Comparison of ENCODE assay signal across 2 cellular contexts in the genomic region with DNA sequence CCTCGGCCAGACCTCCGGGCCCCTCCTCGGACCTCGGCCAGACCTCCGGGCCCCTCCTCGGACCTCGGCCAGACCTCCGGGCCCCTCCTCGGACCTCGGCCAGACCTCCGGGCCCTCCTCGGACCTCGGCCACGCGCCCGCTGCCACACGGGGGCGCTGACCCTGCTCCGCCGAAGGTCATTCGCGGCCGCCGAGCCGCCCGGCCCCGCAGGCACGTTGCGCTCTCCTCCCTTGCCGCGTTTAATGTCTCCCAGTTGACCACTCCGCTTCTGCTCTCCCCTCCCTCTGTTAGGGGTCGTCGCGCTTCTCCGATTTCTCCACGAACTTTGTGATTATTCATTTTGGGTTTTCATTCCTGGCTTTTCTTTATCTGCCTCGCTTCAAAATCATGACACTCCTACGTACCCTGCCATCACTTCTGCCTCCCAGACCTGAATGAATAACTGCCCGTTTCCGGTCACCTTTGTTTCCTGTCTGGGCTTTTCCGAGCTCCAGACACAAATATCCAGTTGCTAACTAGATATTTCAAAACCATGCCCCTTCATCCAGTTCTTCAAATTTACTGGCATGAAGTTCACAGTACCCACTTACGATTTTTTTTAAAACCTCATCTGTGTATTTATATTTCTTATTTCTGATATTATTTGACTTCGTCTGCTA.
TF ChIP-seq lines count a peak whose summit lies in the region.

No MANE protein-coding gene starts in this region.

TF ChIP-seq in GM23338, 12 proteins besides CTCF, POLR2A, EP300 and RAD21 (continued from another document):
- TF ChIP-seq, protein P1, sequence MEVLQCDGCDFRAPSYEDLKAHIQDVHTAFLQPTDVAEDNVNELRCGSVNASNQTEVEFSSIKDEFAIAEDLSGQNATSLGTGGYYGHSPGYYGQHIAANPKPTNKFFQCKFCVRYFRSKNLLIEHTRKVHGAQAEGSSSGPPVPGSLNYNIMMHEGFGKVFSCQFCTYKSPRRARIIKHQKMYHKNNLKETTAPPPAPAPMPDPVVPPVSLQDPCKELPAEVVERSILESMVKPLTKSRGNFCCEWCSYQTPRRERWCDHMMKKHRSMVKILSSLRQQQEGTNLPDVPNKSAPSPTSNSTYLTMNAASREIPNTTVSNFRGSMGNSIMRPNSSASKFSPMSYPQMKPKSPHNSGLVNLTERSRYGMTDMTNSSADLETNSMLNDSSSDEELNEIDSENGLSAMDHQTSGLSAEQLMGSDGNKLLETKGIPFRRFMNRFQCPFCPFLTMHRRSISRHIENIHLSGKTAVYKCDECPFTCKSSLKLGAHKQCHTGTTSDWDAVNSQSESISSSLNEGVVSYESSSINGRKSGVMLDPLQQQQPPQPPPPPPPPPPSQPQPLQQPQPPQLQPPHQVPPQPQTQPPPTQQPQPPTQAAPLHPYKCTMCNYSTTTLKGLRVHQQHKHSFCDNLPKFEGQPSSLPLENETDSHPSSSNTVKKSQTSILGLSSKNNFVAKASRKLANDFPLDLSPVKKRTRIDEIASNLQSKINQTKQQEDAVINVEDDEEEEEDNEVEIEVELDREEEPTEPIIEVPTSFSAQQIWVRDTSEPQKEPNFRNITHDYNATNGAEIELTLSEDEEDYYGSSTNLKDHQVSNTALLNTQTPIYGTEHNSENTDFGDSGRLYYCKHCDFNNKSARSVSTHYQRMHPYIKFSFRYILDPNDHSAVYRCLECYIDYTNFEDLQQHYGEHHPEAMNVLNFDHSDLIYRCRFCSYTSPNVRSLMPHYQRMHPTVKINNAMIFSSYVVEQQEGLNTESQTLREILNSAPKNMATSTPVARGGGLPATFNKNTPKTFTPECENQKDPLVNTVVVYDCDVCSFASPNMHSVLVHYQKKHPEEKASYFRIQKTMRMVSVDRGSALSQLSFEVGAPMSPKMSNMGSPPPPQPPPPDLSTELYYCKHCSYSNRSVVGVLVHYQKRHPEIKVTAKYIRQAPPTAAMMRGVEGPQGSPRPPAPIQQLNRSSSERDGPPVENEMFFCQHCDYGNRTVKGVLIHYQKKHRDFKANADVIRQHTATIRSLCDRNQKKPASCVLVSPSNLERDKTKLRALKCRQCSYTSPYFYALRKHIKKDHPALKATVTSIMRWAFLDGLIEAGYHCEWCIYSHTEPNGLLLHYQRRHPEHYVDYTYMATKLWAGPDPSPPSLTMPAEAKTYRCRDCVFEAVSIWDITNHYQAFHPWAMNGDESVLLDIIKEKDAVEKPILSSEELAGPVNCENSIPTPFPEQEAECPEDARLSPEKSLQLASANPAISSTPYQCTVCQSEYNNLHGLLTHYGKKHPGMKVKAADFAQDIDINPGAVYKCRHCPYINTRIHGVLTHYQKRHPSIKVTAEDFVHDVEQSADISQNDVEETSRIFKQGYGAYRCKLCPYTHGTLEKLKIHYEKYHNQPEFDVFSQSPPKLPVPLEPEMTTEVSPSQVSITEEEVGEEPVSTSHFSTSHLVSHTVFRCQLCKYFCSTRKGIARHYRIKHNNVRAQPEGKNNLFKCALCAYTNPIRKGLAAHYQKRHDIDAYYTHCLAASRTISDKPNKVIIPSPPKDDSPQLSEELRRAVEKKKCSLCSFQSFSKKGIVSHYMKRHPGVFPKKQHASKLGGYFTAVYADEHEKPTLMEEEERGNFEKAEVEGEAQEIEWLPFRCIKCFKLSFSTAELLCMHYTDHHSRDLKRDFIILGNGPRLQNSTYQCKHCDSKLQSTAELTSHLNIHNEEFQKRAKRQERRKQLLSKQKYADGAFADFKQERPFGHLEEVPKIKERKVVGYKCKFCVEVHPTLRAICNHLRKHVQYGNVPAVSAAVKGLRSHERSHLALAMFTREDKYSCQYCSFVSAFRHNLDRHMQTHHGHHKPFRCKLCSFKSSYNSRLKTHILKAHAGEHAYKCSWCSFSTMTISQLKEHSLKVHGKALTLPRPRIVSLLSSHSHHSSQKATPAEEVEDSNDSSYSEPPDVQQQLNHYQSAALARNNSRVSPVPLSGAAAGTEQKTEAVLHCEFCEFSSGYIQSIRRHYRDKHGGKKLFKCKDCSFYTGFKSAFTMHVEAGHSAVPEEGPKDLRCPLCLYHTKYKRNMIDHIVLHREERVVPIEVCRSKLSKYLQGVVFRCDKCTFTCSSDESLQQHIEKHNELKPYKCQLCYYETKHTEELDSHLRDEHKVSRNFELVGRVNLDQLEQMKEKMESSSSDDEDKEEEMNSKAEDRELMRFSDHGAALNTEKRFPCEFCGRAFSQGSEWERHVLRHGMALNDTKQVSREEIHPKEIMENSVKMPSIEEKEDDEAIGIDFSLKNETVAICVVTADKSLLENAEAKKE (CRISPR knock-in tag; IDR thresholded peaks at IDR 0.05) = no peak
- no peak for TF ChIP-seq POLR2AphosphoS5 (IDR thresholded peaks at IDR 0.05; ENCODE audit: low read depth)
- TF ChIP-seq, protein P2, sequence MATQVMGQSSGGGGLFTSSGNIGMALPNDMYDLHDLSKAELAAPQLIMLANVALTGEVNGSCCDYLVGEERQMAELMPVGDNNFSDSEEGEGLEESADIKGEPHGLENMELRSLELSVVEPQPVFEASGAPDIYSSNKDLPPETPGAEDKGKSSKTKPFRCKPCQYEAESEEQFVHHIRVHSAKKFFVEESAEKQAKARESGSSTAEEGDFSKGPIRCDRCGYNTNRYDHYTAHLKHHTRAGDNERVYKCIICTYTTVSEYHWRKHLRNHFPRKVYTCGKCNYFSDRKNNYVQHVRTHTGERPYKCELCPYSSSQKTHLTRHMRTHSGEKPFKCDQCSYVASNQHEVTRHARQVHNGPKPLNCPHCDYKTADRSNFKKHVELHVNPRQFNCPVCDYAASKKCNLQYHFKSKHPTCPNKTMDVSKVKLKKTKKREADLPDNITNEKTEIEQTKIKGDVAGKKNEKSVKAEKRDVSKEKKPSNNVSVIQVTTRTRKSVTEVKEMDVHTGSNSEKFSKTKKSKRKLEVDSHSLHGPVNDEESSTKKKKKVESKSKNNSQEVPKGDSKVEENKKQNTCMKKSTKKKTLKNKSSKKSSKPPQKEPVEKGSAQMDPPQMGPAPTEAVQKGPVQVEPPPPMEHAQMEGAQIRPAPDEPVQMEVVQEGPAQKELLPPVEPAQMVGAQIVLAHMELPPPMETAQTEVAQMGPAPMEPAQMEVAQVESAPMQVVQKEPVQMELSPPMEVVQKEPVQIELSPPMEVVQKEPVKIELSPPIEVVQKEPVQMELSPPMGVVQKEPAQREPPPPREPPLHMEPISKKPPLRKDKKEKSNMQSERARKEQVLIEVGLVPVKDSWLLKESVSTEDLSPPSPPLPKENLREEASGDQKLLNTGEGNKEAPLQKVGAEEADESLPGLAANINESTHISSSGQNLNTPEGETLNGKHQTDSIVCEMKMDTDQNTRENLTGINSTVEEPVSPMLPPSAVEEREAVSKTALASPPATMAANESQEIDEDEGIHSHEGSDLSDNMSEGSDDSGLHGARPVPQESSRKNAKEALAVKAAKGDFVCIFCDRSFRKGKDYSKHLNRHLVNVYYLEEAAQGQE (IDR thresholded peaks at IDR 0.05; ENCODE audit: unreplicated experiment) = no peak
- no peak for TF ChIP-seq ZNF331 (CRISPR knock-in tag; IDR thresholded peaks at IDR 0.05; ENCODE audit: low read depth)
- no peak for TF ChIP-seq NANOG (IDR thresholded peaks at IDR 0.05; ENCODE audit: borderline replicate concordance)
- no peak for TF ChIP-seq STAT1 (IDR thresholded peaks at IDR 0.05; ENCODE audit: unreplicated experiment)

TF ChIP-seq in WTC11, 78 proteins besides CTCF, POLR2A, EP300 and RAD21 (continued from another document):
- TF ChIP-seq, protein P3, sequence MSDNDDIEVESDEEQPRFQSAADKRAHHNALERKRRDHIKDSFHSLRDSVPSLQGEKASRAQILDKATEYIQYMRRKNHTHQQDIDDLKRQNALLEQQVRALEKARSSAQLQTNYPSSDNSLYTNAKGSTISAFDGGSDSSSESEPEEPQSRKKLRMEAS (CRISPR knock-in tag; IDR thresholded peaks at IDR 0.05) = no peak
- TF ChIP-seq, protein P4, sequence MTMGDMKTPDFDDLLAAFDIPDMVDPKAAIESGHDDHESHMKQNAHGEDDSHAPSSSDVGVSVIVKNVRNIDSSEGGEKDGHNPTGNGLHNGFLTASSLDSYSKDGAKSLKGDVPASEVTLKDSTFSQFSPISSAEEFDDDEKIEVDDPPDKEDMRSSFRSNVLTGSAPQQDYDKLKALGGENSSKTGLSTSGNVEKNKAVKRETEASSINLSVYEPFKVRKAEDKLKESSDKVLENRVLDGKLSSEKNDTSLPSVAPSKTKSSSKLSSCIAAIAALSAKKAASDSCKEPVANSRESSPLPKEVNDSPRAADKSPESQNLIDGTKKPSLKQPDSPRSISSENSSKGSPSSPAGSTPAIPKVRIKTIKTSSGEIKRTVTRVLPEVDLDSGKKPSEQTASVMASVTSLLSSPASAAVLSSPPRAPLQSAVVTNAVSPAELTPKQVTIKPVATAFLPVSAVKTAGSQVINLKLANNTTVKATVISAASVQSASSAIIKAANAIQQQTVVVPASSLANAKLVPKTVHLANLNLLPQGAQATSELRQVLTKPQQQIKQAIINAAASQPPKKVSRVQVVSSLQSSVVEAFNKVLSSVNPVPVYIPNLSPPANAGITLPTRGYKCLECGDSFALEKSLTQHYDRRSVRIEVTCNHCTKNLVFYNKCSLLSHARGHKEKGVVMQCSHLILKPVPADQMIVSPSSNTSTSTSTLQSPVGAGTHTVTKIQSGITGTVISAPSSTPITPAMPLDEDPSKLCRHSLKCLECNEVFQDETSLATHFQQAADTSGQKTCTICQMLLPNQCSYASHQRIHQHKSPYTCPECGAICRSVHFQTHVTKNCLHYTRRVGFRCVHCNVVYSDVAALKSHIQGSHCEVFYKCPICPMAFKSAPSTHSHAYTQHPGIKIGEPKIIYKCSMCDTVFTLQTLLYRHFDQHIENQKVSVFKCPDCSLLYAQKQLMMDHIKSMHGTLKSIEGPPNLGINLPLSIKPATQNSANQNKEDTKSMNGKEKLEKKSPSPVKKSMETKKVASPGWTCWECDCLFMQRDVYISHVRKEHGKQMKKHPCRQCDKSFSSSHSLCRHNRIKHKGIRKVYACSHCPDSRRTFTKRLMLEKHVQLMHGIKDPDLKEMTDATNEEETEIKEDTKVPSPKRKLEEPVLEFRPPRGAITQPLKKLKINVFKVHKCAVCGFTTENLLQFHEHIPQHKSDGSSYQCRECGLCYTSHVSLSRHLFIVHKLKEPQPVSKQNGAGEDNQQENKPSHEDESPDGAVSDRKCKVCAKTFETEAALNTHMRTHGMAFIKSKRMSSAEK (CRISPR knock-in tag; IDR thresholded peaks at IDR 0.05; ENCODE audit: borderline replicate concordance) = no peak
- TF ChIP-seq NFYB (CRISPR knock-in tag; conservative IDR thresholded peaks at IDR 0.05; ENCODE audit: low read depth) (no peak), TEAD4 (CRISPR knock-in tag; IDR thresholded peaks at IDR 0.05) (no peak)
